Comparison of ENCODE assay signal across 8 cellular contexts in genomic region chr11:1882265-1883238, GRCh38. TPM values are rescaled to one million over a fixed set of nuclear protein-coding genes. Genes with fewer than 3 reads are reported as not detected.
DNase-seq lines count a peak whose midpoint lies in the region; ATAC-seq and TF ChIP-seq lines count a peak whose summit lies in the region.

No MANE protein-coding gene starts in this region.

- TF ChIP-seq CTCF in GM12865 (IDR thresholded peaks at IDR 0.05; ENCODE audit: insufficient read depth, low read depth, low read length, missing control alignments), result peak; percentile 88
- TF ChIP-seq CTCF in omental fat pad (IDR thresholded peaks at IDR 0.05), result peak in 1 of 3 donors; percentile 94

- H3K4me3 Mint-ChIP-seq in activated T-helper 17 cell treated with anti-CD3 and anti-CD28 coated beads, Interleukin-2, amount 50 U/mL, for 72 hours, result no peak overlapping the region

- no peaks in the 10 kb centered on the region for H3K4me1 Mint-ChIP-seq in activated T-helper 17 cell treated with anti-CD3 and anti-CD28 coated beads, Interleukin-2, amount 50 U/mL, for 72 hours

- H3K4me3 ChIP-seq in GM12865 (ENCODE audit: low read depth, low read length), result no peak overlapping the region

- peak; percentile 84 for ATAC-seq in activated T-helper 17 cell treated with anti-CD3 and anti-CD28 coated beads, Interleukin-2, amount 50 U/mL, for 72 hours (replicated peaks)
- peak; percentile 79 for ATAC-seq in omental fat pad (ENCODE audit: low FRiP score)
- ATAC-seq in GM19035 (IDR thresholded peaks at IDR 0.05; ENCODE audit: unreplicated experiment), result no peak

- H3K27me3 Mint-ChIP-seq in activated T-helper 17 cell treated with anti-CD3 and anti-CD28 coated beads, Interleukin-2, amount 50 U/mL, for 72 hours, result no peaks in the 10 kb centered on the region

- H3K9me3 Mint-ChIP-seq in activated T-helper 17 cell treated with anti-CD3 and anti-CD28 coated beads, Interleukin-2, amount 50 U/mL, for 72 hours, result no peaks in the 10 kb centered on the region

- peaks cover 6% of the 10 kb centered on the region for H3K36me3 Mint-ChIP-seq in activated T-helper 17 cell treated with anti-CD3 and anti-CD28 coated beads, Interleukin-2, amount 50 U/mL, for 72 hours (ENCODE audit: low read depth)

- DNase-seq in GM12865 (ENCODE audit: low read depth), result peak; percentile 82
- DNase-seq in HT1080 (ENCODE audit: low read depth), result peak; percentile 64
- DNase-seq in RPMI7951 (ENCODE audit: low read depth), result peak; percentile 38
- peak; percentile 58 for DNase-seq in fibroblast of the conjunctiva (ENCODE audit: low read depth)
- peak; percentile 62 for DNase-seq in omental fat pad (ENCODE audit: low spot score)
- peak; percentile 78 for DNase-seq in superior temporal gyrus (ENCODE audit: extremely low spot score)

- H3K27ac Mint-ChIP-seq in activated T-helper 17 cell treated with anti-CD3 and anti-CD28 coated beads, Interleukin-2, amount 50 U/mL, for 72 hours, result no peak overlapping the region

RNA-seq across cellular contexts. Expression of gene PRR33, which starts 9.1 kb away (rescaled TPM):
- not detected in 2 replicates for total RNA-seq in HT1080 (2014; rRNA removed; shearing (Covaris generic))
- not detected in 2 replicates for polyA plus RNA-seq in HT1080 (2015; cell fraction: cytosol; rRNA removed)
- polyA plus RNA-seq in HT1080 (2015; cell fraction: nucleus; rRNA removed), result not detected in 2 replicates
- not detected in 2 replicates for total RNA-seq in RPMI7951 (2014; rRNA removed; shearing (Covaris generic))
- under 1 TPM in 1 of 2 donors, not detected in 1; 0.11 TPM for total RNA-seq in activated T-helper 17 cell treated with anti-CD3 and anti-CD28 coated beads, Interleukin-2, amount 50 U/mL, for 72 hours
- total RNA-seq in omental fat pad, result not detected

RNA-seq across cellular contexts. Expression of gene LSP1, which starts 29.7 kb away (rescaled TPM):
- total RNA-seq in HT1080 (2014; rRNA removed; shearing (Covaris generic)), result 1.2 and 1.3 TPM in 2 replicates
- polyA plus RNA-seq in HT1080 (2015; cell fraction: cytosol; rRNA removed), result 1.2 and 1.4 TPM in 2 replicates
- 0.14 and 0.54 TPM in 2 replicates for polyA plus RNA-seq in HT1080 (2015; cell fraction: nucleus; rRNA removed)
- total RNA-seq in RPMI7951 (2014; rRNA removed; shearing (Covaris generic)), result 2.4 and 3.8 TPM in 2 replicates
- total RNA-seq in activated T-helper 17 cell treated with anti-CD3 and anti-CD28 coated beads, Interleukin-2, amount 50 U/mL, for 72 hours, result 100 to 1,000 TPM; 328 to 423 TPM
- 10 to 100 TPM; 12.1 to 71.2 (median 49.8) TPM for total RNA-seq in omental fat pad

RNA-seq across cellular contexts. Expression of gene TNNT3, which starts 37.0 kb away (rescaled TPM):
- total RNA-seq in HT1080 (2014; rRNA removed; shearing (Covaris generic)), result not detected in 2 replicates
- not detected in 2 replicates for polyA plus RNA-seq in HT1080 (2015; cell fraction: cytosol; rRNA removed)
- not detected in 2 replicates for polyA plus RNA-seq in HT1080 (2015; cell fraction: nucleus; rRNA removed)
- total RNA-seq in RPMI7951 (2014; rRNA removed; shearing (Covaris generic)), result not detected in 2 replicates
- 10 to 100 TPM in 1 of 2 donors, 1 to 10 TPM in 1; 2.1 to 26.2 TPM for total RNA-seq in activated T-helper 17 cell treated with anti-CD3 and anti-CD28 coated beads, Interleukin-2, amount 50 U/mL, for 72 hours
- 10 to 100 TPM in 3 of 4 donors, 1 to 10 TPM in 1; 4.6 to 21.3 (median 14.4) TPM for total RNA-seq in omental fat pad

RNA-seq across cellular contexts. Expression of gene TNNI2, which starts 43.8 kb away (rescaled TPM):
- total RNA-seq in HT1080 (2014; rRNA removed; shearing (Covaris generic)), result not detected in 2 replicates
- polyA plus RNA-seq in HT1080 (2015; cell fraction: cytosol; rRNA removed), result not detected in 2 replicates
- polyA plus RNA-seq in HT1080 (2015; cell fraction: nucleus; rRNA removed), result not detected in 2 replicates
- 0.48 TPM in 1 of 2 replicates, not detected in the other for total RNA-seq in RPMI7951 (2014; rRNA removed; shearing (Covaris generic))
- not detected for total RNA-seq in activated T-helper 17 cell treated with anti-CD3 and anti-CD28 coated beads, Interleukin-2, amount 50 U/mL, for 72 hours
- total RNA-seq in omental fat pad, result 1 to 10 TPM in 3 of 4 donors, not detected in 1; 1.4 to 3.7 (median 2.4) TPM

RNA-seq across cellular contexts. Expression of gene SYT8, which starts 47.8 kb away (rescaled TPM):
- total RNA-seq in HT1080 (2014; rRNA removed; shearing (Covaris generic)), result not detected in 2 replicates
- not detected in 2 replicates for polyA plus RNA-seq in HT1080 (2015; cell fraction: cytosol; rRNA removed)
- 0.33 and 2.5 TPM in 2 replicates for polyA plus RNA-seq in HT1080 (2015; cell fraction: nucleus; rRNA removed)
- 0.20 TPM in 1 of 2 replicates, not detected in the other for total RNA-seq in RPMI7951 (2014; rRNA removed; shearing (Covaris generic))
- total RNA-seq in activated T-helper 17 cell treated with anti-CD3 and anti-CD28 coated beads, Interleukin-2, amount 50 U/mL, for 72 hours, result not detected
- total RNA-seq in omental fat pad, result not detected

Comparison
In these comparisons a context has a peak if more than half of its experiments do, and no peak if none do; other contexts are left out.
1. RNA of gene LSP1, which starts 29.7 kb away (total RNA-seq): 328 to 423 TPM in activated T-helper 17 cell treated with anti-CD3 and anti-CD28 coated beads, Interleukin-2, amount 50 U/mL, for 72 hours; 12.1 to 71.2 TPM in omental fat pad, 2.4 to 3.8 TPM in RPMI7951 and 1.2 to 1.3 TPM in HT1080; every median in the first group is over 4 times any median in the second.
2. Peak in every context shown above with its lines, with median percentiles within 50 percentile points of each other: DNase-seq.